ENCODE assay signal across 8 cellular contexts in the genomic region with DNA sequence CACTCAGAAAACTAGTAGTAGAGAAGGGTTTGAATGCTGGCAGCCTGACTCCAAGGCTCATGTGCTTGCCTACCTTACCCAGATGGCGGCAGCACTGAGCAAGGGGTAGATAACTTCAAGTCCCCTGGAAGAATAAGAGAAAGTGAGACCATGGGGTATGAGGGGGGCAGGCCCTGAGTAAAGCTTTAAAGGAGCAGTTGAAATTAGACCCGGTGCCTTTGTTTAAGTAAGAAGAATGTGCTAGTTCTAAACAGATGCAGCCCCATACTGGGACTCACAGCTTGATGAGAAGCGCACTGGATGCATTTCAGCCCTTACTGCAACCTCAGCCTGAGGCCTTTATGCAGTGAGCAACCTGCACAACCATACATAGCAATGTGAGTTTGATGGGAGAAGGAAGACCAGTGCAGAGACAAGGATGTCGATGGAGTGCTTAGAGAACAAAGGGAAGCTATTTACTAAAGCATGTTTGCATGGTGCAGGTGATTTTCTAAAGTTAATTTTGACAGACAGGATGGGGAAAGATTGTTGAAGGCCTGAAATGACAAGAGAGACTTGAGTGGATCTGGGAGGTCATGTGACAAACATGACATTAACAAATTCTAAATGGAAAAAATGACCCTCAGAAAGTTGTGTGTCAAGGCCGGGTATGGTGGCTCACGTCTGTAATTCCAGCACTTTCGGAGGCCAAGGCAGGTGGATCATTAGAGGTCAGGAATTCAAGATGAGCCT. TPM values are rescaled to one million over a fixed set of nuclear protein-coding genes. Genes with fewer than 3 reads are reported as not detected.
DNase-seq lines count a peak whose midpoint lies in the region; ATAC-seq and TF ChIP-seq lines count a peak whose summit lies in the region.

No MANE protein-coding gene starts in this region.

- peak; percentile 46 for TF ChIP-seq CTCF in parathyroid adenoma (IDR thresholded peaks at IDR 0.05)

- no peak overlapping the region for H3K9ac ChIP-seq in parathyroid adenoma

- no peaks in the 10 kb centered on the region for H3K9me3 Mint-ChIP-seq in T-helper 2 cell treated with Interferon-gamma antibody and Interleukin-4, amounts not matched to agents 5 μg/mL and 100 μg/mL, for 36 hours

- H3K27ac ChIP-seq in parathyroid adenoma = no peak overlapping the region

- ATAC-seq in HG03520 (IDR thresholded peaks at IDR 0.05; ENCODE audit: unreplicated experiment) (no peak), GM18907 (IDR thresholded peaks at IDR 0.05; ENCODE audit: unreplicated experiment) (no peak)

- no peak overlapping the region for H2AFZ ChIP-seq in parathyroid adenoma

- H3K36me3 Mint-ChIP-seq in T-helper 2 cell treated with Interferon-gamma antibody and Interleukin-4, amounts not matched to agents 5 μg/mL and 100 μg/mL, for 36 hours (ENCODE audit: low read depth) = peaks cover 37% of the 10 kb centered on the region

- peaks cover 50% of the 10 kb centered on the region for H3K4me1 Mint-ChIP-seq in T-helper 2 cell treated with Interferon-gamma antibody and Interleukin-4, amounts not matched to agents 5 μg/mL and 100 μg/mL, for 36 hours (ENCODE audit: low read depth)

- no peaks in the 10 kb centered on the region for H3K27me3 ChIP-seq in H7 (ENCODE audit: control insufficient read depth, insufficient read depth, low read length)
- no peaks in the 10 kb centered on the region for H3K27me3 ChIP-seq in parathyroid adenoma (ENCODE audit: control insufficient read depth, insufficient read depth, low read length)

- H3K4me3 ChIP-seq in H7 (ENCODE audit: insufficient read depth, low read depth, low read length) (no peak overlapping the region), parathyroid adenoma (ENCODE audit: low read depth, low read length) (no peak overlapping the region)

- H3K79me2 ChIP-seq in parathyroid adenoma = no peaks in the 10 kb centered on the region

- peak; percentile 44 for DNase-seq in CD1c-positive myeloid dendritic cell (ENCODE audit: extremely low spot score)
- peak; percentile 86 for DNase-seq in H7
- peak; percentile 52 for DNase-seq in T-helper 2 cell treated with Interferon-gamma antibody and Interleukin-4, amounts not matched to agents 5 μg/mL and 100 μg/mL, for 36 hours (ENCODE audit: low spot score)
- DNase-seq in effector CD4-positive, alpha-beta T cell = peak; percentile 38
- no peak for DNase-seq in Ammon's horn (ENCODE audit: low spot score)

- no peak overlapping the region for H3K4me2 ChIP-seq in parathyroid adenoma (ENCODE audit: low read length)

- peak overlapping the region; percentile 74 for H3K4me3 Mint-ChIP-seq in T-helper 2 cell treated with Interferon-gamma antibody and Interleukin-4, amounts not matched to agents 5 μg/mL and 100 μg/mL, for 36 hours

- H3K27ac Mint-ChIP-seq in T-helper 2 cell treated with Interferon-gamma antibody and Interleukin-4, amounts not matched to agents 5 μg/mL and 100 μg/mL, for 36 hours = peak overlapping the region; percentile 60

- no peaks in the 10 kb centered on the region for H3K27me3 Mint-ChIP-seq in T-helper 2 cell treated with Interferon-gamma antibody and Interleukin-4, amounts not matched to agents 5 μg/mL and 100 μg/mL, for 36 hours (ENCODE audit: low read depth)

- no peaks in the 10 kb centered on the region for H3K9me3 ChIP-seq in parathyroid adenoma (ENCODE audit: control insufficient read depth, low read length)

- no peaks in the 10 kb centered on the region for H3K36me3 ChIP-seq in H7 (replicated peaks; ENCODE audit: control insufficient read depth, insufficient read depth, low read length)
- no peaks in the 10 kb centered on the region for H3K36me3 ChIP-seq in parathyroid adenoma (ENCODE audit: control insufficient read depth, insufficient read depth, low read length)

- no peaks in the 10 kb centered on the region for H3K4me1 ChIP-seq in parathyroid adenoma

RNA-seq across cellular contexts. Expression of gene TMA7B, which starts 27.1 kb away (rescaled TPM):
- not detected in 2 replicates for total RNA-seq in H7 (2014; rRNA removed; shearing (Covaris generic))

RNA-seq across cellular contexts. Expression of gene GRAP2, which starts 32.2 kb away (rescaled TPM):
- 0.45 and 0.52 TPM in 2 replicates for total RNA-seq in H7 (2014; rRNA removed; shearing (Covaris generic))

RNA-seq across cellular contexts. Expression of gene ENTHD1, which starts 39.5 kb away (rescaled TPM):
- not detected in 2 replicates for total RNA-seq in H7 (2014; rRNA removed; shearing (Covaris generic))
